ENCODE assay signal across 22 cellular contexts in genomic region chr18:62480927-62481326, GRCh38. TPM values are rescaled to one million over a fixed set of nuclear protein-coding genes. Genes with fewer than 3 reads are reported as not detected.
A peak's percentile ranks its signal among the peaks of the same experiment; 100 is the strongest.
DNase-seq lines count a peak whose midpoint lies in the region; TF ChIP-seq lines count a peak whose summit lies in the region.
"Had no signal": no experiment of that assay in that cellular context is flagged by ENCODE, and none has a peak within 500 bp of the region (broad histone marks: within the 10 kb centered on the region; RNA-seq: fewer than 3 reads in every experiment).

No MANE protein-coding gene starts in this region.

- H3K27ac ChIP-seq in HEK293 (ENCODE audit: extremely low read depth, low read depth, low read length) (no peak overlapping the region), substantia nigra (ENCODE audit: low read depth, low read length, poor library complexity, severe bottlenecking) (no peak overlapping the region), left ventricle myocardium inferior (replicated peaks) (no peak overlapping the region)
- H3K27ac ChIP-seq: A549; BLaER1 treated with 17β-estradiol and CSF1 and Interleukin-3, amounts not matched to agents 10 nM and 100 nM; GM23248 had no signal

- intact Hi-C loops in left ventricle myocardium inferior (cut with micrococcal nuclease), result no loop called here

- H3K9me3 ChIP-seq in HEK293 (ENCODE audit: control insufficient read depth, insufficient read depth, low read depth, low read length) (no peaks in the 10 kb centered on the region; the same call in 1 of the 2 replicates), left ventricle myocardium inferior (replicated peaks) (peaks cover 28% of the 10 kb centered on the region)
- H3K9me3 ChIP-seq: BE2C had no signal

- H3K36me3 ChIP-seq in HEK293 (ENCODE audit: control insufficient read depth in 2 of 2, insufficient read depth in 1 of 2, low read length in 2 of 2) (no peaks in the 10 kb centered on the region), left ventricle myocardium inferior (no peaks in the 10 kb centered on the region)
- H3K36me3 ChIP-seq: BE2C had no signal

- H3K4me1 ChIP-seq in HEK293 (ENCODE audit: control insufficient read depth, insufficient read depth, low read length) (peaks cover 3% of the 10 kb centered on the region), left ventricle myocardium inferior (no peaks in the 10 kb centered on the region)
- H3K4me1 ChIP-seq: BE2C; BLaER1 treated with 17β-estradiol and CSF1 and Interleukin-3, amounts not matched to agents 10 nM and 100 nM had no signal

- TF ChIP-seq CTCF in HEK293 (tag by site-specific recombination; IDR thresholded peaks at IDR 0.05) (no peak), left ventricle myocardium inferior (IDR thresholded peaks at IDR 0.05; ENCODE audit: borderline replicate concordance) (no peak)

- DNase-seq in NCI-H748 (lab: John Stamatoyannopoulos, UW; ENCODE audit: unreplicated experiment) (peak; percentile 14), NCI-H748 treated with DMSO at 0.1 percent for 48 hours (lab: John Stamatoyannopoulos, UW) (no peak), OCI-M1 (lab: John Stamatoyannopoulos, UW) (peak; percentile 4), substantia nigra (lab: John Stamatoyannopoulos, UW) (no peak), left ventricle myocardium inferior (no peak)
- DNase-seq: 8988T; ACHN; AML-193; BE2C; CD4-positive, alpha-beta T cell; CD8-positive, alpha-beta memory T cell; DMS 273 treated with DMSO at 0.1 percent for 48 hours; DMS79; EL; GDM1; GM23248; H9; HFFc6 had no signal

- CTCF ChIA-PET in HEK293 (lab: Yijun Ruan, JAX), result interaction anchor here (0.5 to 0.7 kb wide), 4 partner anchors 16 to 298 kb away, joined by 3 to 5 read pairs (median 4); no protein-coding TSS in a partner anchor

- no peak overlapping the region for H3K4me3 ChIP-seq in HEK293 (ENCODE audit: low read depth, low read length)
- H3K4me3 ChIP-seq in left ventricle myocardium inferior, result no peak overlapping the region
- H3K4me3 ChIP-seq: A549; BLaER1 treated with 17β-estradiol and CSF1 and Interleukin-3, amounts not matched to agents 10 nM and 100 nM; GM12878; GM23248 had no signal

- POLR2A ChIA-PET in HEK293 (lab: Yijun Ruan, JAX), result no interaction called here

- peaks cover 5% of the 10 kb centered on the region for H3K27me3 ChIP-seq in left ventricle myocardium inferior (ENCODE audit: low read depth)
- H3K27me3 ChIP-seq: BLaER1 treated with 17β-estradiol and CSF1 and Interleukin-3, amounts not matched to agents 10 nM and 100 nM had no signal

TF ChIP-seq in HEK293, 187 proteins besides CTCF, POLR2A, EP300 and RAD21:
- TF ChIP-seq ZNF311 (tag by site-specific recombination; IDR thresholded peaks at IDR 0.05; ENCODE audit: borderline replicate concordance) (no peak), ZNF214 (tag by site-specific recombination; IDR thresholded peaks at IDR 0.05; ENCODE audit: borderline replicate concordance) (no peak), ZNF639 (tag by site-specific recombination; IDR thresholded peaks at IDR 0.05) (no peak), ZNF174 (tag by site-specific recombination; IDR thresholded peaks at IDR 0.05) (no peak), ZSCAN18 (tag by site-specific recombination; IDR thresholded peaks at IDR 0.05) (no peak), ZNF521 (tag by site-specific recombination; IDR thresholded peaks at IDR 0.05) (no peak), ZNF202 (tag by site-specific recombination; IDR thresholded peaks at IDR 0.05; ENCODE audit: borderline replicate concordance) (no peak), SETDB1 (IDR thresholded peaks at IDR 0.05; ENCODE audit: insufficient read length, low read length) (peak; percentile 65), ZSCAN16 (tag by site-specific recombination; IDR thresholded peaks at IDR 0.05) (no peak)

RNA-seq across cellular contexts. Expression of gene ZCCHC2, which starts 41.9 kb away (rescaled TPM):
- 13.1 TPM for total RNA-seq in left ventricle myocardium inferior

Comparison
In these comparisons a context has a peak if more than half of its experiments do, and no peak if none do; other contexts are left out.
1. DNase-seq: peak in NCI-H748 (single experiment) and OCI-M1 (single experiment); none in NCI-H748 treated with DMSO at 0.1 percent for 48 hours (single experiment), substantia nigra (0 of 49) and left ventricle myocardium inferior (single experiment).